ENCODE assay signal across 9 cellular contexts in genomic region chrX:19849433-19850190, GRCh38. TPM values are rescaled to one million over a fixed set of nuclear protein-coding genes. Genes with fewer than 3 reads are reported as not detected.
DNase-seq lines count a peak whose midpoint lies in the region; ATAC-seq and TF ChIP-seq lines count a peak whose summit lies in the region.
"Had no signal": no experiment of that assay in that cellular context is flagged by ENCODE, and none has a peak within 500 bp of the region (broad histone marks: within the 10 kb centered on the region; RNA-seq: fewer than 3 reads in every experiment).

No MANE protein-coding gene starts in this region.

- H3K9me3 ChIP-seq in mucosa of descending colon = no peaks in the 10 kb centered on the region

- H3K4me3 Mint-ChIP-seq in stimulated activated effector memory CD8-positive, alpha-beta T cell treated with anti-CD3 and anti-CD28 coated beads, Interleukin-12 subunit alpha, Interleukin-12 subunit beta, amount 100 ng/mL, for 72 hours = no peak overlapping the region

- ATAC-seq in GM18907 (IDR thresholded peaks at IDR 0.05; ENCODE audit: unreplicated experiment) = peak; percentile 75
- ATAC-seq in HG02588 (IDR thresholded peaks at IDR 0.05; ENCODE audit: unreplicated experiment) = peak; percentile 83
- ATAC-seq in HG03575 (IDR thresholded peaks at IDR 0.05; ENCODE audit: extremely low read depth, insufficient number of reproducible peaks, low FRiP score, unreplicated experiment) = peak; percentile 50
- ATAC-seq in mucosa of descending colon = peak; percentile 27
- no peak for ATAC-seq in stimulated activated effector memory CD8-positive, alpha-beta T cell treated with anti-CD3 and anti-CD28 coated beads, Interleukin-12 subunit alpha, Interleukin-12 subunit beta, amount 100 ng/mL, for 72 hours

- H3K27ac Mint-ChIP-seq in stimulated activated effector memory CD8-positive, alpha-beta T cell treated with anti-CD3 and anti-CD28 coated beads, Interleukin-12 subunit alpha, Interleukin-12 subunit beta, amount 100 ng/mL, for 72 hours = no peak overlapping the region

- DNase-seq in mucosa of descending colon (no peak), GM19238 (ENCODE audit: insufficient read length, low spot score) (no peak), NCI-H510A (lab: John Stamatoyannopoulos, UW) (no peak)
- DNase-seq in stimulated activated effector memory CD8-positive, alpha-beta T cell treated with anti-CD3 and anti-CD28 coated beads, Interleukin-12 subunit alpha, Interleukin-12 subunit beta, amount 100 ng/mL, for 72 hours (ENCODE audit: low spot score in 2 of 2) = no peak
- DNase-seq: activated CD4-positive, CD25-positive, alpha-beta regulatory T cell; NCI-H1417 had no signal

- intact Hi-C loops in mucosa of descending colon (cut with DNase I, micrococcal nuclease) = no loop called here

- no peaks in the 10 kb centered on the region for H3K9me3 Mint-ChIP-seq in stimulated activated effector memory CD8-positive, alpha-beta T cell treated with anti-CD3 and anti-CD28 coated beads, Interleukin-12 subunit alpha, Interleukin-12 subunit beta, amount 100 ng/mL, for 72 hours

- TF ChIP-seq CTCF in mucosa of descending colon (IDR thresholded peaks at IDR 0.05) = no peak

- H3K36me3 ChIP-seq in mucosa of descending colon (ENCODE audit: low read depth) = no peaks in the 10 kb centered on the region

- H3K4me1 ChIP-seq in mucosa of descending colon (ENCODE audit: low read depth) = no peaks in the 10 kb centered on the region

- no peak overlapping the region for H3K4me3 ChIP-seq in mucosa of descending colon

- peaks cover 8% of the 10 kb centered on the region for H3K4me1 Mint-ChIP-seq in stimulated activated effector memory CD8-positive, alpha-beta T cell treated with anti-CD3 and anti-CD28 coated beads, Interleukin-12 subunit alpha, Interleukin-12 subunit beta, amount 100 ng/mL, for 72 hours

- no peaks in the 10 kb centered on the region for H3K36me3 Mint-ChIP-seq in stimulated activated effector memory CD8-positive, alpha-beta T cell treated with anti-CD3 and anti-CD28 coated beads, Interleukin-12 subunit alpha, Interleukin-12 subunit beta, amount 100 ng/mL, for 72 hours

RNA-seq across cellular contexts. Expression of gene SH3KBP1, which starts 37.8 kb away (rescaled TPM):
- 10 to 100 TPM; 31.5 to 97.2 (median 47.3) TPM for total RNA-seq in mucosa of descending colon
